Comparison of ENCODE assay signal across 9 cellular contexts in genomic region chr9:117704597-117704996, GRCh38. TPM values are rescaled to one million over a fixed set of nuclear protein-coding genes. Genes with fewer than 3 reads are reported as not detected.
DNase-seq lines count a peak whose midpoint lies in the region; ATAC-seq and TF ChIP-seq lines count a peak whose summit lies in the region.
"Had no signal": no experiment of that assay in that cellular context is flagged by ENCODE, and none has a peak within 500 bp of the region (broad histone marks: within the 10 kb centered on the region; RNA-seq: fewer than 3 reads in every experiment).

No MANE protein-coding gene starts in this region.

- H4K20me1 ChIP-seq in SU-DHL-6 (ENCODE audit: low read depth, low read length) = no peaks in the 10 kb centered on the region

- CTCF ChIA-PET in activated naive CD4-positive, alpha-beta T cell treated with anti-CD3 and anti-CD28 coated beads, Interleukin-2, amount 10 ng/mL, durations not matched to agents 7 days and 5 days (lab: Charles Lee) = no interaction called here

- H3K4me3 ChIP-seq in SU-DHL-6 (ENCODE audit: insufficient read depth, low read length, poor library complexity, severe bottlenecking) (peak overlapping the region; percentile 54), spleen (peak overlapping the region; percentile 8 to 72 (median 54)), endodermal cell (ENCODE audit: low read length) (no peak overlapping the region)

- WGBS in spleen, 5 donors = 42 to 57% (median 48%) methylated on average over 1 of the region's 1 CpG
- WGBS in endodermal cell (ENCODE audit: insufficient coverage in 1 of 2, insufficient read length in 1 of 2), 2 experiments = 89 to 100% methylated on average over 1 of the region's 1 CpG

- H3K4me1 ChIP-seq in spleen = peaks cover 0 to 64% (median 29%) of the 10 kb centered on the region in 6 donors
- no peaks in the 10 kb centered on the region for H3K4me1 ChIP-seq in endodermal cell (ENCODE audit: control insufficient read depth, insufficient read depth, low read length)

- H3K9me3 ChIP-seq in SU-DHL-6 (ENCODE audit: insufficient read depth, low read length) = no peaks in the 10 kb centered on the region
- H3K9me3 ChIP-seq in spleen = no peaks in the 10 kb centered on the region
- H3K9me3 ChIP-seq in endodermal cell (ENCODE audit: control insufficient read depth, low read length) = no peaks in the 10 kb centered on the region

- peak overlapping the region; percentile 70 for H3K4me2 ChIP-seq in SU-DHL-6 (ENCODE audit: low read depth, low read length, poor library complexity, severe bottlenecking)

- H3K9me3 Mint-ChIP-seq in immature natural killer cell = no peaks in the 10 kb centered on the region
- no peaks in the 10 kb centered on the region for H3K9me3 Mint-ChIP-seq in endodermal cell
- H3K9me3 Mint-ChIP-seq in activated naive CD4-positive, alpha-beta T cell treated with anti-CD3 and anti-CD28 coated beads, Interleukin-2, amount 10 ng/mL, durations not matched to agents 7 days and 5 days = no peaks in the 10 kb centered on the region

- no peaks in the 10 kb centered on the region for H3K36me3 Mint-ChIP-seq in immature natural killer cell
- H3K36me3 Mint-ChIP-seq in endodermal cell (ENCODE audit: low read depth) = no peaks in the 10 kb centered on the region
- H3K36me3 Mint-ChIP-seq in activated naive CD4-positive, alpha-beta T cell treated with anti-CD3 and anti-CD28 coated beads, Interleukin-2, amount 10 ng/mL, durations not matched to agents 7 days and 5 days = no peaks in the 10 kb centered on the region

- H3K36me3 ChIP-seq in SU-DHL-6 (ENCODE audit: low read length) (no peaks in the 10 kb centered on the region), spleen (peaks cover 0 to 25% (median 9%) of the 10 kb centered on the region in 6 donors), endodermal cell (ENCODE audit: control insufficient read depth, insufficient read depth, low read length) (no peaks in the 10 kb centered on the region)

- TF ChIP-seq CTCF in SU-DHL-6 (IDR thresholded peaks at IDR 0.05; ENCODE audit: insufficient read depth, low read length, poor library complexity, severe bottlenecking) = no peak
- no peak for TF ChIP-seq CTCF in spleen (IDR thresholded peaks at IDR 0.05 in 8 of 11, conservative IDR thresholded peaks at IDR 0.05 in 3 of 11)
- TF ChIP-seq CTCF in endodermal cell (conservative IDR thresholded peaks at IDR 0.05) = no peak

- TF ChIP-seq POLR2A in spleen (IDR thresholded peaks at IDR 0.05) = no peak

- H3F3A ChIP-seq in SU-DHL-6 (ENCODE audit: insufficient read depth) = no peaks in the 10 kb centered on the region

- H3K27me3 Mint-ChIP-seq in immature natural killer cell (ENCODE audit: low read depth in 3 of 3) (peaks cover 0 to 3% (median 1%) of the 10 kb centered on the region in 3 donors), endodermal cell (ENCODE audit: insufficient read depth) (no peaks in the 10 kb centered on the region)
- H3K27me3 Mint-ChIP-seq in activated naive CD4-positive, alpha-beta T cell treated with anti-CD3 and anti-CD28 coated beads, Interleukin-2, amount 10 ng/mL, durations not matched to agents 7 days and 5 days = peaks cover 28% of the 10 kb centered on the region

- intact Hi-C loops in spleen (cut with DNase I; ENCODE audit: low total_unique reads) = no loop called here

- ATAC-seq in GM21723 (IDR thresholded peaks at IDR 0.05; ENCODE audit: unreplicated experiment) = peak; percentile 17

- H3K27ac Mint-ChIP-seq in immature natural killer cell (no peak overlapping the region), endodermal cell (no peak overlapping the region)
- no peak overlapping the region for H3K27ac Mint-ChIP-seq in activated naive CD4-positive, alpha-beta T cell treated with anti-CD3 and anti-CD28 coated beads, Interleukin-2, amount 10 ng/mL, durations not matched to agents 7 days and 5 days

- H3K27ac ChIP-seq in SU-DHL-6 (ENCODE audit: low read depth, low read length) (peak overlapping the region; percentile 50), spleen (peak overlapping the region; percentile 64 to 93 (median 92)), endodermal cell (ENCODE audit: low read depth, low read length) (no peak overlapping the region)

- no peaks in the 10 kb centered on the region for H3K9me2 ChIP-seq in SU-DHL-6 (replicated peaks; ENCODE audit: insufficient read depth, low read length)

- DNase-seq in immature natural killer cell (no peak), spleen (no peak), DMS53 treated with DMSO at 0.1 percent for 48 hours (lab: John Stamatoyannopoulos, UW; ENCODE audit: unreplicated experiment) (no peak), activated gamma-delta T cell (lab: John Stamatoyannopoulos, UW) (no peak), endodermal cell (no peak)
- no peak for DNase-seq in activated naive CD4-positive, alpha-beta T cell treated with anti-CD3 and anti-CD28 coated beads, Interleukin-2, amount 10 ng/mL, durations not matched to agents 7 days and 5 days
- DNase-seq: activated CD4-positive, alpha-beta T cell treated with anti-CD3 and anti-CD28 coated beads for 4 hours had no signal

- peaks cover 8 to 16% of the 10 kb centered on the region in 2 donors for H3K4me1 Mint-ChIP-seq in immature natural killer cell
- H3K4me1 Mint-ChIP-seq in endodermal cell = peaks cover 19% of the 10 kb centered on the region
- H3K4me1 Mint-ChIP-seq in activated naive CD4-positive, alpha-beta T cell treated with anti-CD3 and anti-CD28 coated beads, Interleukin-2, amount 10 ng/mL, durations not matched to agents 7 days and 5 days = peaks cover 8% of the 10 kb centered on the region

- peak overlapping the region; percentile 73 for H2AFZ ChIP-seq in SU-DHL-6 (ENCODE audit: low read depth, low read length, severe bottlenecking)

- no peaks in the 10 kb centered on the region for H3K79me2 ChIP-seq in SU-DHL-6 (ENCODE audit: insufficient read depth, low read length)

- H3K9ac ChIP-seq in SU-DHL-6 (ENCODE audit: low read length) = peak overlapping the region; percentile 58
- H3K9ac ChIP-seq in endodermal cell (ENCODE audit: extremely low read depth, low read length, poor library complexity, severe bottlenecking) = no peak overlapping the region

- H3K27me3 ChIP-seq in SU-DHL-6 (ENCODE audit: low read length) = no peaks in the 10 kb centered on the region
- no peaks in the 10 kb centered on the region for H3K27me3 ChIP-seq in spleen (replicated peaks in 1 of 7)
- H3K27me3 ChIP-seq in endodermal cell (ENCODE audit: control insufficient read depth, insufficient read depth, low read length, poor library complexity, severe bottlenecking) = no peaks in the 10 kb centered on the region

- H3K4me3 Mint-ChIP-seq in immature natural killer cell (peak overlapping the region in 4 of 5 donors; percentile 22 to 52 (median 27)), endodermal cell (no peak overlapping the region)
- no peak overlapping the region for H3K4me3 Mint-ChIP-seq in activated naive CD4-positive, alpha-beta T cell treated with anti-CD3 and anti-CD28 coated beads, Interleukin-2, amount 10 ng/mL, durations not matched to agents 7 days and 5 days

RNA-seq across cellular contexts. Expression of gene TLR4, which starts 0.4 kb away (rescaled TPM):
- polyA plus RNA-seq in immature natural killer cell = 1 to 10 TPM in 1 of 3 donors, under 1 TPM in 2; 0.15 to 1.4 (median 0.62) TPM
- total RNA-seq in spleen = 100 to 1,000 TPM in 5 of 7 donors, 10 to 100 TPM in 2; 62.8 to 216 (median 136) TPM
- polyA plus RNA-seq in spleen = 10 to 100 TPM in 1 of 3 donors, 1 to 10 TPM in 2; 6.3 to 14.8 (median 7.8) TPM
- under 1 TPM in 1 of 2 donors, not detected in 1; 0.07 TPM for total RNA-seq in endodermal cell
- polyA plus RNA-seq in endodermal cell (2013, experiment 1 of 2) = 1.1 TPM
- polyA plus RNA-seq in endodermal cell (2013, experiment 2 of 2) = 1.8 TPM

Comparison
In these comparisons a context has a peak if more than half of its experiments do, and no peak if none do; other contexts are left out.
1. H3K4me3 Mint-ChIP-seq: peak in immature natural killer cell (4 of 5); none in endodermal cell (single experiment) and activated naive CD4-positive, alpha-beta T cell treated with anti-CD3 and anti-CD28 coated beads, Interleukin-2, amount 10 ng/mL, durations not matched to agents 7 days and 5 days (single experiment).
2. RNA of gene TLR4, which starts 0.4 kb away (total RNA-seq): 62.8 to 216 TPM in spleen; 0.07 TPM in endodermal cell; every median in the first group is over 10 times any median in the second.